1 cellular context compared by ENCODE assay signal in the genomic region with DNA sequence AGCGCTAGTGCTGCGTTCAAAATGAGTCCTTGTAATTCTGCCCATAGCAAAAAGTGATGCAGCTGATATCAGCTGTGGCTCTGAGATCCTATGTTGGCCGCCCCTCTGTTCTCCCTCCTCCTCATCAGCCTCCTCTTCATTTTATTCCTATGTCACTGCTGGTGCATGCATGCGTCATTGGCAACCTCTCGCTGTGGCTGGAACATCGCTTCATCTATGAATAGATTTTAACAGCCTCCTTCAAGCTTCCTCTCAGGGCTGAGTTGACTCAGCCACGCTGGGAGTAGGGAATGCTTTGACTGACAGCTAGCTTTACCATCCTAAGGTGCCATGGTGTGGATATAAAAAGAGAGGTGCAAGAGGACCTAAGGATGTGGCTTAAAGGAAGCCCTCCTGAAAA.
TF ChIP-seq lines count a peak whose summit lies in the region.

No MANE protein-coding gene starts in this region.

TF ChIP-seq in IMR-90, 13 proteins besides CTCF, POLR2A, EP300 and RAD21 (continued from another document):
- TF ChIP-seq, protein P1, sequence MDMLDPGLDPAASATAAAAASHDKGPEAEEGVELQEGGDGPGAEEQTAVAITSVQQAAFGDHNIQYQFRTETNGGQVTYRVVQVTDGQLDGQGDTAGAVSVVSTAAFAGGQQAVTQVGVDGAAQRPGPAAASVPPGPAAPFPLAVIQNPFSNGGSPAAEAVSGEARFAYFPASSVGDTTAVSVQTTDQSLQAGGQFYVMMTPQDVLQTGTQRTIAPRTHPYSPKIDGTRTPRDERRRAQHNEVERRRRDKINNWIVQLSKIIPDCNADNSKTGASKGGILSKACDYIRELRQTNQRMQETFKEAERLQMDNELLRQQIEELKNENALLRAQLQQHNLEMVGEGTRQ (IDR thresholded peaks at IDR 0.05; ENCODE audit: low read depth, low read length), result no peak
- TF ChIP-seq, protein P2, sequence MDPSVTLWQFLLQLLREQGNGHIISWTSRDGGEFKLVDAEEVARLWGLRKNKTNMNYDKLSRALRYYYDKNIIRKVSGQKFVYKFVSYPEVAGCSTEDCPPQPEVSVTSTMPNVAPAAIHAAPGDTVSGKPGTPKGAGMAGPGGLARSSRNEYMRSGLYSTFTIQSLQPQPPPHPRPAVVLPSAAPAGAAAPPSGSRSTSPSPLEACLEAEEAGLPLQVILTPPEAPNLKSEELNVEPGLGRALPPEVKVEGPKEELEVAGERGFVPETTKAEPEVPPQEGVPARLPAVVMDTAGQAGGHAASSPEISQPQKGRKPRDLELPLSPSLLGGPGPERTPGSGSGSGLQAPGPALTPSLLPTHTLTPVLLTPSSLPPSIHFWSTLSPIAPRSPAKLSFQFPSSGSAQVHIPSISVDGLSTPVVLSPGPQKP (IDR thresholded peaks at IDR 0.05; ENCODE audit: borderline replicate concordance, low read depth, low read length), result no peak
- TF ChIP-seq BHLHE40 (IDR thresholded peaks at IDR 0.05; ENCODE audit: low read depth, low read length) (no peak), FOS (IDR thresholded peaks at IDR 0.05; ENCODE audit: low read depth, low read length) (no peak), SMC3 (IDR thresholded peaks at IDR 0.05; ENCODE audit: low read depth, low read length) (no peak), MXI1 (IDR thresholded peaks at IDR 0.05; ENCODE audit: borderline replicate concordance, low read depth, low read length) (no peak), CEBPB (IDR thresholded peaks at IDR 0.05; ENCODE audit: low read depth, low read length) (no peak), RFX5 (IDR thresholded peaks at IDR 0.05; ENCODE audit: low read depth, low read length) (no peak), MAFK (IDR thresholded peaks at IDR 0.05; ENCODE audit: low read depth, low read length) (no peak), NFE2L2 (IDR thresholded peaks at IDR 0.05; ENCODE audit: low read depth, low read length) (no peak), RCOR1 (IDR thresholded peaks at IDR 0.05; ENCODE audit: insufficient replicate concordance, low read length) (no peak)
TF ChIP-seq in IMR-90: peak in this region for 0.
